13 cellular contexts compared by ENCODE assay signal in genomic region chr20:14948416-14948815, GRCh38.
DNase-seq lines count a peak whose midpoint lies in the region; ATAC-seq and TF ChIP-seq lines count a peak whose summit lies in the region.
"Had no signal": no experiment of that assay in that cellular context is flagged by ENCODE, and none has a peak within 500 bp of the region (broad histone marks: within the 10 kb centered on the region; RNA-seq: fewer than 3 reads in every experiment).

No MANE protein-coding gene starts in this region.

- peak; percentile 30 for DNase-seq in D341Med (ENCODE audit: low spot score)
- DNase-seq in amniotic epithelial cell (ENCODE audit: low read depth) = peak; percentile 12
- peak; percentile 19 for DNase-seq in kidney tubule cell (ENCODE audit: low spot score)
- DNase-seq in activated CD8-positive, alpha-beta memory T cell treated with anti-CD3 and anti-CD28 coated beads, Interleukin-2, amount 50 U/mL, for 4 hours = no peak
- DNase-seq in stimulated activated naive CD8-positive, alpha-beta T cell treated with anti-CD3 and anti-CD28 coated beads, Interleukin-15, Interleukin-2, amounts not matched to agents 100 U/mL and 50 U/mL, for 24 hours = no peak
- DNase-seq: H7; NCI-H510A; stimulated activated naive CD4-positive, alpha-beta T cell treated with Interleukin-2 at 50 U/mL for 16 hours had no signal

- H2AFZ ChIP-seq in Loucy (ENCODE audit: low read length) = no peak overlapping the region

- no peaks in the 10 kb centered on the region for H3F3A ChIP-seq in Loucy (ENCODE audit: low read depth)

- no peaks in the 10 kb centered on the region for H3K9me3 ChIP-seq in Loucy (ENCODE audit: insufficient read depth, low read depth, low read length)
- H3K9me3 ChIP-seq: ascending aorta; BLaER1 treated with 17β-estradiol and CSF1 and Interleukin-3, amounts not matched to agents 10 nM and 100 nM had no signal

- H4K20me1 ChIP-seq in Loucy (ENCODE audit: insufficient read depth, low read length, poor library complexity, severe bottlenecking) = no peaks in the 10 kb centered on the region
- H4K20me1 ChIP-seq: BLaER1 treated with 17β-estradiol and CSF1 and Interleukin-3, amounts not matched to agents 10 nM and 100 nM had no signal

- no peak overlapping the region for H3K4me3 ChIP-seq in Loucy (ENCODE audit: low read length, poor library complexity, severe bottlenecking)
- H3K4me3 ChIP-seq: ascending aorta; BLaER1 treated with 17β-estradiol and CSF1 and Interleukin-3, amounts not matched to agents 10 nM and 100 nM had no signal

- H3K4me1 ChIP-seq in Loucy (ENCODE audit: insufficient read depth, low read length, poor library complexity, severe bottlenecking) = no peaks in the 10 kb centered on the region
- H3K4me1 ChIP-seq: ascending aorta had no signal

- H3K4me2 ChIP-seq in Loucy (ENCODE audit: low read depth, low read length, poor library complexity, severe bottlenecking) = no peak overlapping the region
- H3K4me2 ChIP-seq: BLaER1 treated with 17β-estradiol and CSF1 and Interleukin-3, amounts not matched to agents 10 nM and 100 nM had no signal

- ATAC-seq in stimulated activated naive CD8-positive, alpha-beta T cell treated with anti-CD3 and anti-CD28 coated beads, Interleukin-15, Interleukin-2, amounts not matched to agents 100 U/mL and 50 U/mL, for 24 hours = no peak
- no peak for ATAC-seq in HG02798 (IDR thresholded peaks at IDR 0.05; ENCODE audit: poor library complexity, unreplicated experiment)
- ATAC-seq in HG02981 (IDR thresholded peaks at IDR 0.05; ENCODE audit: unreplicated experiment) = no peak

- H3K9ac ChIP-seq in Loucy (ENCODE audit: low read depth, low read length, poor library complexity, severe bottlenecking) = no peak overlapping the region
- H3K9ac ChIP-seq: BLaER1 treated with 17β-estradiol and CSF1 and Interleukin-3, amounts not matched to agents 10 nM and 100 nM had no signal

- no peaks in the 10 kb centered on the region for H3K36me3 ChIP-seq in Loucy (ENCODE audit: insufficient read depth, low read length)
- H3K36me3 ChIP-seq: ascending aorta; BLaER1 treated with 17β-estradiol and CSF1 and Interleukin-3, amounts not matched to agents 10 nM and 100 nM had no signal

- no peaks in the 10 kb centered on the region for H3K79me2 ChIP-seq in Loucy (ENCODE audit: insufficient read depth, low read length)

- TF ChIP-seq CTCF in Loucy (conservative IDR thresholded peaks at IDR 0.05; ENCODE audit: low read length) = peak; percentile 9; the same call in 1 of the 2 replicates

- no peaks in the 10 kb centered on the region for H3K27me3 ChIP-seq in Loucy (ENCODE audit: insufficient read depth, low read length, poor library complexity, severe bottlenecking)
- H3K27me3 ChIP-seq: ascending aorta; BLaER1 treated with 17β-estradiol and CSF1 and Interleukin-3, amounts not matched to agents 10 nM and 100 nM had no signal

- H3K9me2 ChIP-seq in Loucy (replicated peaks; ENCODE audit: low read depth, low read length) = no peaks in the 10 kb centered on the region

Comparison
In these comparisons a context has a peak if more than half of its experiments do, and no peak if none do; other contexts are left out.
1. DNase-seq: peak in D341Med (single experiment), amniotic epithelial cell (single experiment) and kidney tubule cell (single experiment); none in activated CD8-positive, alpha-beta memory T cell treated with anti-CD3 and anti-CD28 coated beads, Interleukin-2, amount 50 U/mL, for 4 hours (single experiment) and stimulated activated naive CD8-positive, alpha-beta T cell treated with anti-CD3 and anti-CD28 coated beads, Interleukin-15, Interleukin-2, amounts not matched to agents 100 U/mL and 50 U/mL, for 24 hours (single experiment).